In the genomic region with DNA sequence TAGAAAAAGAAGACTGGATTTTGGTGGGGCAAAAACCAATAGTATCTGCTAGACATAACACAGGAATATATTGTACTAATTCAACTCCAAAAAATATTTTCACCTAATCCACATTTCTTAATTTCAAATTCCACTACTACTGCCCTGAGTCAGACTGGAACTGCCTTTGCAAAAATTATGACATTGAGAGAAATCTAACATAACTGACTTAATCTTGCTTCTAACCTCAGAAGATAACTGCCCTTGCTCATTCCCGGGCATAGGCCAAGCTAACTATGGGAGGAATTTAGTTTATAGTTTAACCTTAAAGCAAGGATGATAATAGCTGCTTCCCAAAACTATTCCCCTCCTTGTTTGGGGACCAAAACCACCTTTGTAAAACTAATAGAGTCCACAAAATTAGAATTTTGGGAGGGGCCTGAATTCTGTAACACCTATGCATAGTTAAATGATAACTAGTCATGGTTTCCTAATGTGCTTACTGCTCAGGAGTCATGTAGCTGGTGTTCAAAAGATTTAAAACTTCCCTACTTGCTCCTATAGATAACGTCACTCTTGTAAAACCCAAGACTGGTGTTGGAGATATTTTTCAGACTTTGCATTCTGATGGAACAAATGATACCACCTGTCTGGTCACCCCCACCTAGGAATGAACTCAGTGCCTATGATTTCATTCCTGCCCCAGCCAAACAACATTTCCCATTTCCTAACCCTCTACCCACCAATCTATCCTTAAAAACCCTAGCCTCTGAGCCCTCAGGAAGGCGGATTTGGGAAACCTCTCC, we compare ENCODE assay signal across 6 cellular contexts.
"Had no signal": no experiment of that assay in that cellular context is flagged by ENCODE, and none has a peak within 500 bp of the region (broad histone marks: within the 10 kb centered on the region; RNA-seq: fewer than 3 reads in every experiment).

No MANE protein-coding gene starts in this region.

- FAIRE-seq: HepG2, HTR-8/SVneo had no signal

- H3K4me1 Mint-ChIP-seq: IgD-negative memory B cell had no signal

- ATAC-seq: HepG2 had no signal

- H3K27ac ChIP-seq: HL-60 had no signal

- H3K36me3 Mint-ChIP-seq: IgD-negative memory B cell had no signal

- H3K4me3 Mint-ChIP-seq: IgD-negative memory B cell had no signal

- DNase-seq: IMR-90, KBM-7 had no signal

- H3K27ac Mint-ChIP-seq: IgD-negative memory B cell had no signal
